In the genomic region with DNA sequence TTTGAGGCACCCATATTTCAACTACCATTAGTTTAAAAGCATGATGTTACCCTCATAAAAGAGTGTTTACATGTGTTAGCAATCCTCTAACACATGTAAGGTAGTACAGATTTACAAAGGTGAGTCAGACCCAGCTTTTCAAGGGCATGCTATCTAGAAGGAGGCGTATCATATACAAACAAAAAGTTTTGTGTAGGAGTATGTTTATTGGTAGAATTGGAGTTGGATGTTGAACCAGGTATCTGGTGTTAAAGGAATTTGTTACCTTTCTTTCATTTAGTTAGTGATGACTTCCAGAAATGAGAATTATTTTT, we compare ENCODE assay signal across 1 cellular context.
TF ChIP-seq lines count a peak whose summit lies in the region.

No MANE protein-coding gene starts in this region.

TF ChIP-seq in HEK293, 187 proteins besides CTCF, POLR2A, EP300 and RAD21 (continued from another document):
- TF ChIP-seq, protein P1, sequence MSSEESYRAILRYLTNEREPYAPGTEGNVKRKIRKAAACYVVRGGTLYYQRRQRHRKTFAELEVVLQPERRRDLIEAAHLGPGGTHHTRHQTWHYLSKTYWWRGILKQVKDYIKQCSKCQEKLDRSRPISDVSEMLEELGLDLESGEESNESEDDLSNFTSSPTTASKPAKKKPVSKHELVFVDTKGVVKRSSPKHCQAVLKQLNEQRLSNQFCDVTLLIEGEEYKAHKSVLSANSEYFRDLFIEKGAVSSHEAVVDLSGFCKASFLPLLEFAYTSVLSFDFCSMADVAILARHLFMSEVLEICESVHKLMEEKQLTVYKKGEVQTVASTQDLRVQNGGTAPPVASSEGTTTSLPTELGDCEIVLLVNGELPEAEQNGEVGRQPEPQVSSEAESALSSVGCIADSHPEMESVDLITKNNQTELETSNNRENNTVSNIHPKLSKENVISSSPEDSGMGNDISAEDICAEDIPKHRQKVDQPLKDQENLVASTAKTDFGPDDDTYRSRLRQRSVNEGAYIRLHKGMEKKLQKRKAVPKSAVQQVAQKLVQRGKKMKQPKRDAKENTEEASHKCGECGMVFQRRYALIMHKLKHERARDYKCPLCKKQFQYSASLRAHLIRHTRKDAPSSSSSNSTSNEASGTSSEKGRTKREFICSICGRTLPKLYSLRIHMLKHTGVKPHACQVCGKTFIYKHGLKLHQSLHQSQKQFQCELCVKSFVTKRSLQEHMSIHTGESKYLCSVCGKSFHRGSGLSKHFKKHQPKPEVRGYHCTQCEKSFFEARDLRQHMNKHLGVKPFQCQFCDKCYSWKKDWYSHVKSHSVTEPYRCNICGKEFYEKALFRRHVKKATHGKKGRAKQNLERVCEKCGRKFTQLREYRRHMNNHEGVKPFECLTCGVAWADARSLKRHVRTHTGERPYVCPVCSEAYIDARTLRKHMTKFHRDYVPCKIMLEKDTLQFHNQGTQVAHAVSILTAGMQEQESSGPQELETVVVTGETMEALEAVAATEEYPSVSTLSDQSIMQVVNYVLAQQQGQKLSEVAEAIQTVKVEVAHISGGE (tag by site-specific recombination; conservative IDR thresholded peaks at IDR 0.05; ENCODE audit: low read depth), result no peak
- TF ChIP-seq, protein P2, sequence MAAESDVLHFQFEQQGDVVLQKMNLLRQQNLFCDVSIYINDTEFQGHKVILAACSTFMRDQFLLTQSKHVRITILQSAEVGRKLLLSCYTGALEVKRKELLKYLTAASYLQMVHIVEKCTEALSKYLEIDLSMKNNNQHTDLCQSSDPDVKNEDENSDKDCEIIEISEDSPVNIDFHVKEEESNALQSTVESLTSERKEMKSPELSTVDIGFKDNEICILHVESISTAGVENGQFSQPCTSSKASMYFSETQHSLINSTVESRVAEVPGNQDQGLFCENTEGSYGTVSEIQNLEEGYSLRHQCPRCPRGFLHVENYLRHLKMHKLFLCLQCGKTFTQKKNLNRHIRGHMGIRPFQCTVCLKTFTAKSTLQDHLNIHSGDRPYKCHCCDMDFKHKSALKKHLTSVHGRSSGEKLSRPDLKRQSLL (tag by site-specific recombination; IDR thresholded peaks at IDR 0.05), result no peak
- TF ChIP-seq ZNF501 (tag by site-specific recombination; IDR thresholded peaks at IDR 0.05) (no peak), ZNF777 (tag by site-specific recombination; IDR thresholded peaks at IDR 0.05; ENCODE audit: borderline replicate concordance) (no peak), YY1 (tag by site-specific recombination; IDR thresholded peaks at IDR 0.05) (no peak), ZNF274 (IDR thresholded peaks at IDR 0.05; ENCODE audit: low read length) (no peak), ZNF274 (tag by site-specific recombination; IDR thresholded peaks at IDR 0.05; ENCODE audit: borderline replicate concordance) (no peak), ZNF768 (tag by site-specific recombination; IDR thresholded peaks at IDR 0.05) (no peak), KLF10 (tag by site-specific recombination; IDR thresholded peaks at IDR 0.05) (peak; percentile 70), ZNF10 (tag by site-specific recombination; IDR thresholded peaks at IDR 0.05) (no peak), ZNF837 (tag by site-specific recombination; IDR thresholded peaks at IDR 0.05) (no peak), ZNF37A (tag by site-specific recombination; IDR thresholded peaks at IDR 0.05) (no peak), GLIS2 (tag by site-specific recombination; IDR thresholded peaks at IDR 0.05) (no peak), ZBTB48 (tag by site-specific recombination; IDR thresholded peaks at IDR 0.05) (no peak), ZNF354C (tag by site-specific recombination; IDR thresholded peaks at IDR 0.05; ENCODE audit: borderline replicate concordance, low read depth) (no peak), ZNF248 (tag by site-specific recombination; IDR thresholded peaks at IDR 0.05) (no peak)
- TF ChIP-seq, protein P3, sequence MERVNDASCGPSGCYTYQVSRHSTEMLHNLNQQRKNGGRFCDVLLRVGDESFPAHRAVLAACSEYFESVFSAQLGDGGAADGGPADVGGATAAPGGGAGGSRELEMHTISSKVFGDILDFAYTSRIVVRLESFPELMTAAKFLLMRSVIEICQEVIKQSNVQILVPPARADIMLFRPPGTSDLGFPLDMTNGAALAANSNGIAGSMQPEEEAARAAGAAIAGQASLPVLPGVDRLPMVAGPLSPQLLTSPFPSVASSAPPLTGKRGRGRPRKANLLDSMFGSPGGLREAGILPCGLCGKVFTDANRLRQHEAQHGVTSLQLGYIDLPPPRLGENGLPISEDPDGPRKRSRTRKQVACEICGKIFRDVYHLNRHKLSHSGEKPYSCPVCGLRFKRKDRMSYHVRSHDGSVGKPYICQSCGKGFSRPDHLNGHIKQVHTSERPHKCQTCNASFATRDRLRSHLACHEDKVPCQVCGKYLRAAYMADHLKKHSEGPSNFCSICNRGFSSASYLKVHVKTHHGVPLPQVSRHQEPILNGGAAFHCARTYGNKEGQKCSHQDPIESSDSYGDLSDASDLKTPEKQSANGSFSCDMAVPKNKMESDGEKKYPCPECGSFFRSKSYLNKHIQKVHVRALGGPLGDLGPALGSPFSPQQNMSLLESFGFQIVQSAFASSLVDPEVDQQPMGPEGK (tag by site-specific recombination; IDR thresholded peaks at IDR 0.05), result no peak
- TF ChIP-seq, protein P4, sequence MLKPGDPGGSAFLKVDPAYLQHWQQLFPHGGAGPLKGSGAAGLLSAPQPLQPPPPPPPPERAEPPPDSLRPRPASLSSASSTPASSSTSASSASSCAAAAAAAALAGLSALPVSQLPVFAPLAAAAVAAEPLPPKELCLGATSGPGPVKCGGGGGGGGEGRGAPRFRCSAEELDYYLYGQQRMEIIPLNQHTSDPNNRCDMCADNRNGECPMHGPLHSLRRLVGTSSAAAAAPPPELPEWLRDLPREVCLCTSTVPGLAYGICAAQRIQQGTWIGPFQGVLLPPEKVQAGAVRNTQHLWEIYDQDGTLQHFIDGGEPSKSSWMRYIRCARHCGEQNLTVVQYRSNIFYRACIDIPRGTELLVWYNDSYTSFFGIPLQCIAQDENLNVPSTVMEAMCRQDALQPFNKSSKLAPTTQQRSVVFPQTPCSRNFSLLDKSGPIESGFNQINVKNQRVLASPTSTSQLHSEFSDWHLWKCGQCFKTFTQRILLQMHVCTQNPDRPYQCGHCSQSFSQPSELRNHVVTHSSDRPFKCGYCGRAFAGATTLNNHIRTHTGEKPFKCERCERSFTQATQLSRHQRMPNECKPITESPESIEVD (tag by site-specific recombination; IDR thresholded peaks at IDR 0.05), result peak; percentile 88
- TF ChIP-seq, protein P5, sequence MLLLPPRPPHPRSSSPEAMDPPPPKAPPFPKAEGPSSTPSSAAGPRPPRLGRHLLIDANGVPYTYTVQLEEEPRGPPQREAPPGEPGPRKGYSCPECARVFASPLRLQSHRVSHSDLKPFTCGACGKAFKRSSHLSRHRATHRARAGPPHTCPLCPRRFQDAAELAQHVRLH (tag by site-specific recombination; IDR thresholded peaks at IDR 0.05), result peak; percentile 72
- TF ChIP-seq, protein P6, sequence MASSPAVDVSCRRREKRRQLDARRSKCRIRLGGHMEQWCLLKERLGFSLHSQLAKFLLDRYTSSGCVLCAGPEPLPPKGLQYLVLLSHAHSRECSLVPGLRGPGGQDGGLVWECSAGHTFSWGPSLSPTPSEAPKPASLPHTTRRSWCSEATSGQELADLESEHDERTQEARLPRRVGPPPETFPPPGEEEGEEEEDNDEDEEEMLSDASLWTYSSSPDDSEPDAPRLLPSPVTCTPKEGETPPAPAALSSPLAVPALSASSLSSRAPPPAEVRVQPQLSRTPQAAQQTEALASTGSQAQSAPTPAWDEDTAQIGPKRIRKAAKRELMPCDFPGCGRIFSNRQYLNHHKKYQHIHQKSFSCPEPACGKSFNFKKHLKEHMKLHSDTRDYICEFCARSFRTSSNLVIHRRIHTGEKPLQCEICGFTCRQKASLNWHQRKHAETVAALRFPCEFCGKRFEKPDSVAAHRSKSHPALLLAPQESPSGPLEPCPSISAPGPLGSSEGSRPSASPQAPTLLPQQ (tag by site-specific recombination; IDR thresholded peaks at IDR 0.05), result peak; percentile 52; the same call in 1 of the 2 replicates
- TF ChIP-seq, protein P7, sequence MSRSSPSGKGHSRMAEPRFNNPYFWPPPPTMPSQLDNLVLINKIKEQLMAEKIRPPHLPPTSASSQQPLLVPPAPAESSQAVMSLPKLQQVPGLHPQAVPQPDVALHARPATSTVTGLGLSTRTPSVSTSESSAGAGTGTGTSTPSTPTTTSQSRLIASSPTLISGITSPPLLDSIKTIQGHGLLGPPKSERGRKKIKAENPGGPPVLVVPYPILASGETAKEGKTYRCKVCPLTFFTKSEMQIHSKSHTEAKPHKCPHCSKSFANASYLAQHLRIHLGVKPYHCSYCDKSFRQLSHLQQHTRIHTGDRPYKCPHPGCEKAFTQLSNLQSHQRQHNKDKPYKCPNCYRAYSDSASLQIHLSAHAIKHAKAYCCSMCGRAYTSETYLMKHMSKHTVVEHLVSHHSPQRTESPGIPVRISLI (tag by site-specific recombination; IDR thresholded peaks at IDR 0.05), result no peak
- TF ChIP-seq, protein P8, sequence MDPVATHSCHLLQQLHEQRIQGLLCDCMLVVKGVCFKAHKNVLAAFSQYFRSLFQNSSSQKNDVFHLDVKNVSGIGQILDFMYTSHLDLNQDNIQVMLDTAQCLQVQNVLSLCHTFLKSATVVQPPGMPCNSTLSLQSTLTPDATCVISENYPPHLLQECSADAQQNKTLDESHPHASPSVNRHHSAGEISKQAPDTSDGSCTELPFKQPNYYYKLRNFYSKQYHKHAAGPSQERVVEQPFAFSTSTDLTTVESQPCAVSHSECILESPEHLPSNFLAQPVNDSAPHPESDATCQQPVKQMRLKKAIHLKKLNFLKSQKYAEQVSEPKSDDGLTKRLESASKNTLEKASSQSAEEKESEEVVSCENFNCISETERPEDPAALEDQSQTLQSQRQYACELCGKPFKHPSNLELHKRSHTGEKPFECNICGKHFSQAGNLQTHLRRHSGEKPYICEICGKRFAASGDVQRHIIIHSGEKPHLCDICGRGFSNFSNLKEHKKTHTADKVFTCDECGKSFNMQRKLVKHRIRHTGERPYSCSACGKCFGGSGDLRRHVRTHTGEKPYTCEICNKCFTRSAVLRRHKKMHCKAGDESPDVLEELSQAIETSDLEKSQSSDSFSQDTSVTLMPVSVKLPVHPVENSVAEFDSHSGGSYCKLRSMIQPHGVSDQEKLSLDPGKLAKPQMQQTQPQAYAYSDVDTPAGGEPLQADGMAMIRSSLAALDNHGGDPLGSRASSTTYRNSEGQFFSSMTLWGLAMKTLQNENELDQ (tag by site-specific recombination; IDR thresholded peaks at IDR 0.05; ENCODE audit: low read depth), result no peak
- TF ChIP-seq, protein P9, sequence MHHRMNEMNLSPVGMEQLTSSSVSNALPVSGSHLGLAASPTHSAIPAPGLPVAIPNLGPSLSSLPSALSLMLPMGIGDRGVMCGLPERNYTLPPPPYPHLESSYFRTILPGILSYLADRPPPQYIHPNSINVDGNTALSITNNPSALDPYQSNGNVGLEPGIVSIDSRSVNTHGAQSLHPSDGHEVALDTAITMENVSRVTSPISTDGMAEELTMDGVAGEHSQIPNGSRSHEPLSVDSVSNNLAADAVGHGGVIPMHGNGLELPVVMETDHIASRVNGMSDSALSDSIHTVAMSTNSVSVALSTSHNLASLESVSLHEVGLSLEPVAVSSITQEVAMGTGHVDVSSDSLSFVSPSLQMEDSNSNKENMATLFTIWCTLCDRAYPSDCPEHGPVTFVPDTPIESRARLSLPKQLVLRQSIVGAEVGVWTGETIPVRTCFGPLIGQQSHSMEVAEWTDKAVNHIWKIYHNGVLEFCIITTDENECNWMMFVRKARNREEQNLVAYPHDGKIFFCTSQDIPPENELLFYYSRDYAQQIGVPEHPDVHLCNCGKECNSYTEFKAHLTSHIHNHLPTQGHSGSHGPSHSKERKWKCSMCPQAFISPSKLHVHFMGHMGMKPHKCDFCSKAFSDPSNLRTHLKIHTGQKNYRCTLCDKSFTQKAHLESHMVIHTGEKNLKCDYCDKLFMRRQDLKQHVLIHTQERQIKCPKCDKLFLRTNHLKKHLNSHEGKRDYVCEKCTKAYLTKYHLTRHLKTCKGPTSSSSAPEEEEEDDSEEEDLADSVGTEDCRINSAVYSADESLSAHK (tag by site-specific recombination; IDR thresholded peaks at IDR 0.05), result peak; percentile 70
